In the genomic region with DNA sequence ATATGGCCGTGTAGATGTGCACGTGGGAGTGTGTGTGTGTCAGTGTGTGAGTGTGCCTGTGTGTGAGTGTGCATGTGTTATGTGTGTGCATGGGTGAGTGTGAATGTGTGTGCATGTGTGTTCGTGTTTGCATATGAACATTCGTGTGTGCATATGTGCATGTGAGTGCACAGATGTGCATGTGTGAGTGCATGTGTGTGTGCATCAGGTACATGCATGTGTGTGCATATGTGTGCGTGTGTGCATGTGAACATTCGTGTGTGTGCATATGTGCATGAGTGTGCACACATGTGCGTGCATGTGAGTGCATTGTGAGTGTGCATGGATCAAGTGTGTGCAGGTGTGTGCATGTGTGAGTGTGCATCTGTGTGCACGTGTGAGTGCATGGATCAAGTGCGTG, we compare ENCODE assay signal across 1 cellular context.
TF ChIP-seq lines count a peak whose summit lies in the region.

No MANE protein-coding gene starts in this region.

TF ChIP-seq in H1, 55 proteins besides CTCF, POLR2A, EP300 and RAD21:
- TF ChIP-seq ASH2L (IDR thresholded peaks at IDR 0.05; ENCODE audit: low read length) (no peak), POLR2AphosphoS5 (IDR thresholded peaks at IDR 0.05; ENCODE audit: low read depth, low read length) (no peak), FOSL1 (IDR thresholded peaks at IDR 0.05; ENCODE audit: insufficient read depth, low read depth, low read length) (no peak), PHF8 (conservative IDR thresholded peaks at IDR 0.05; ENCODE audit: low read depth, low read length) (no peak), JUND (IDR thresholded peaks at IDR 0.05; ENCODE audit: low read length) (no peak), TBP (IDR thresholded peaks at IDR 0.05; ENCODE audit: low read depth, low read length) (no peak), GABPA (IDR thresholded peaks at IDR 0.05; ENCODE audit: borderline replicate concordance, insufficient read depth, low read length) (no peak), GTF2F1 (IDR thresholded peaks at IDR 0.05; ENCODE audit: borderline replicate concordance, low read depth, low read length) (no peak), BCL11A (IDR thresholded peaks at IDR 0.05; ENCODE audit: low read depth in 2 of 2, low read length in 2 of 2) (no peak)
